27 cellular contexts compared by ENCODE assay signal in the genomic region with DNA sequence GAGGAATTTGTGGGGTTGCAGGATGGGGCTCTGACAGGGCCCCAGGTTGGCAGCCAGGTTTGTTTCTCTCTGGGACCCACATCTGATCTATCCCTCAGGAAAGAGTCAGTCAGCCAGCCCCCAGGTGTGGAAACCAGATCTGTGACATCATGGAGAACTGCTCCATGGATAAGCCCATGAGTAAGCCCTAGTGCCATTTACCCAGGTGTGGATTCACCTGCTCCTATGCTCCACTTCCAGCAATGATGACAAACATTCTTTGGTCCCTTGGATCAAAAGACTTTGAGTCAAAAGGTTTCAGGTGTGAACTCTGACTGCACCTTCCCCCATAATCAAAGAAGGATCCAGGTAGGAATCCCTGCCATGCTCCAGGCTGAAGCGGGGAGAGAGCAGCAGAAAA. TPM values are rescaled to one million over a fixed set of nuclear protein-coding genes. Genes with fewer than 3 reads are reported as not detected.
A peak's percentile ranks its signal among the peaks of the same experiment; 100 is the strongest.
DNase-seq lines count a peak whose midpoint lies in the region; ATAC-seq, FAIRE-seq and TF ChIP-seq lines count a peak whose summit lies in the region.
"Had no signal": no experiment of that assay in that cellular context is flagged by ENCODE, and none has a peak within 500 bp of the region (broad histone marks: within the 10 kb centered on the region; RNA-seq: fewer than 3 reads in every experiment).

No MANE protein-coding gene starts in this region.

- H4K8ac ChIP-seq in mesenchymal stem cell (ENCODE audit: low read length), result no peak overlapping the region

- intact Hi-C loops in Caco-2 (cut with micrococcal nuclease; ENCODE audit: unreplicated experiment) (no loop called here), PC-9 (cut with micrococcal nuclease; ENCODE audit: unreplicated experiment) (loop anchor here (2.0 kb wide), 1 partner anchor 27 kb away; the partner anchor contains the start of gene IGFL4)
- intact Hi-C loops in CD4-positive, alpha-beta memory T cell (cut with micrococcal nuclease), result no loop called here

- H2BK120ac ChIP-seq in mesenchymal stem cell (ENCODE audit: low read depth, low read length), result no peak overlapping the region

- 72% methylated on average over 1 of the region's 1 CpG for WGBS in mesenchymal stem cell

- H3K4me2 ChIP-seq in PC-9, result peak overlapping the region; percentile 73
- no peak overlapping the region for H3K4me2 ChIP-seq in mesenchymal stem cell (ENCODE audit: low read length, poor library complexity, severe bottlenecking)

- peak; percentile 13 for FAIRE-seq in bronchial epithelial cell (lab: Jason Lieb, UNC)
- FAIRE-seq: GM12891 had no signal

- H3K4me3 ChIP-seq in Caco-2 (ENCODE audit: low read depth, low read length) (no peak overlapping the region), PC-9 (no peak overlapping the region), bronchial epithelial cell (ENCODE audit: low read depth, low read length) (no peak overlapping the region), mesenchymal stem cell (ENCODE audit: insufficient read depth in 1 of 2, low read depth in 1 of 2, low read length in 2 of 2) (no peak overlapping the region)
- H3K4me3 ChIP-seq in CD4-positive, alpha-beta memory T cell (ENCODE audit: low read length in 2 of 2), result no peak overlapping the region

- no peaks in the 10 kb centered on the region; the same call in 1 of the 2 replicates for H3K9me3 ChIP-seq in Caco-2
- no peaks in the 10 kb centered on the region for H3K9me3 ChIP-seq in PC-9 (ENCODE audit: insufficient read depth, low read depth)
- H3K9me3 ChIP-seq in mesenchymal stem cell (ENCODE audit: control insufficient read depth, low read length), result no peaks in the 10 kb centered on the region
- no peaks in the 10 kb centered on the region for H3K9me3 ChIP-seq in CD4-positive, alpha-beta memory T cell (ENCODE audit: control insufficient read depth in 1 of 2, low read length in 2 of 2)

- no peak overlapping the region for H3K4ac ChIP-seq in mesenchymal stem cell (ENCODE audit: low read depth in 1 of 2, low read length in 2 of 2)

- H3K23ac ChIP-seq in mesenchymal stem cell (ENCODE audit: low read length in 2 of 2), result no peak overlapping the region

- no peak overlapping the region for H3K14ac ChIP-seq in mesenchymal stem cell (ENCODE audit: low read length in 2 of 2)

- peaks cover 38% of the 10 kb centered on the region for H3K4me1 ChIP-seq in Caco-2
- peaks cover 76% of the 10 kb centered on the region for H3K4me1 ChIP-seq in PC-9 (replicated peaks; ENCODE audit: insufficient read depth)
- H3K4me1 ChIP-seq in mesenchymal stem cell (ENCODE audit: control insufficient read depth, insufficient read depth, low read depth, low read length), result peaks cover 9% of the 10 kb centered on the region
- H3K4me1 ChIP-seq in CD4-positive, alpha-beta memory T cell (ENCODE audit: insufficient read depth, low read length), result no peaks in the 10 kb centered on the region

- peaks cover 61% of the 10 kb centered on the region for H3F3A ChIP-seq in PC-9 (ENCODE audit: insufficient read depth, low read depth)

- H3K4me1 Mint-ChIP-seq in Caco-2 (ENCODE audit: low read depth, unreplicated experiment) (peaks cover 19% of the 10 kb centered on the region), type B pancreatic cell (ENCODE audit: unreplicated experiment) (no peaks in the 10 kb centered on the region)
- H3K4me1 Mint-ChIP-seq in CD4-positive, alpha-beta memory T cell, result no peaks in the 10 kb centered on the region

- POLR2A ChIA-PET in Caco-2 (lab: Charles Lee) (no interaction called here), PC-9 (lab: Charles Lee; ENCODE audit: unreplicated experiment) (no interaction called here)
- POLR2A ChIA-PET in CD4-positive, alpha-beta memory T cell (lab: Charles Lee; ENCODE audit: partially characterized antibody), result no interaction called here

- no peaks in the 10 kb centered on the region for H3K36me3 ChIP-seq in Caco-2 (ENCODE audit: control insufficient read depth, insufficient read depth, low read length)
- no peaks in the 10 kb centered on the region for H3K36me3 ChIP-seq in PC-9 (ENCODE audit: low read depth)
- H3K36me3 ChIP-seq in bronchial epithelial cell (ENCODE audit: control insufficient read depth, insufficient read depth, low read length), result no peaks in the 10 kb centered on the region
- no peaks in the 10 kb centered on the region for H3K36me3 ChIP-seq in mesenchymal stem cell (ENCODE audit: control insufficient read depth in 1 of 2, insufficient read depth in 2 of 2, low read depth in 1 of 2, low read length in 2 of 2)
- no peaks in the 10 kb centered on the region for H3K36me3 ChIP-seq in CD4-positive, alpha-beta memory T cell (ENCODE audit: insufficient read depth, low read length)

- H3K4me3 Mint-ChIP-seq in Caco-2 (ENCODE audit: unreplicated experiment), result no peak overlapping the region
- no peak overlapping the region for H3K4me3 Mint-ChIP-seq in type B pancreatic cell
- no peak overlapping the region for H3K4me3 Mint-ChIP-seq in CD4-positive, alpha-beta memory T cell
- H3K4me3 Mint-ChIP-seq: CD4-positive, alpha-beta T cell had no signal

- peak overlapping the region; percentile 51 for H3K27ac Mint-ChIP-seq in Caco-2 (ENCODE audit: unreplicated experiment)
- no peak overlapping the region for H3K27ac Mint-ChIP-seq in type B pancreatic cell
- H3K27ac Mint-ChIP-seq in CD4-positive, alpha-beta memory T cell, result no peak overlapping the region
- H3K27ac Mint-ChIP-seq: CD4-positive, alpha-beta T cell had no signal

- H2AK5ac ChIP-seq in mesenchymal stem cell (ENCODE audit: low read length, severe bottlenecking), result peak overlapping the region; percentile 81

- H2BK5ac ChIP-seq in mesenchymal stem cell (ENCODE audit: low read depth, low read length, poor library complexity, severe bottlenecking), result no peak overlapping the region

- no TSS peak for BruUV-seq in Caco-2 (replicated peaks; lab: Mats Ljungman, UMichigan)
- no TSS peak for BruUV-seq in PC-9 (replicated peaks; lab: Mats Ljungman, UMichigan)

- no peak for TF ChIP-seq CTCF in Caco-2 (IDR thresholded peaks at IDR 0.05; ENCODE audit: insufficient read depth in 1 of 2, low read depth in 1 of 2, low read length in 1 of 2, severe bottlenecking in 1 of 2, unreplicated experiment in 1 of 2)
- no peak for TF ChIP-seq CTCF in PC-9 (conservative IDR thresholded peaks at IDR 0.05)
- no peak for TF ChIP-seq CTCF in bronchial epithelial cell (IDR thresholded peaks at IDR 0.05; ENCODE audit: insufficient read depth, low read length, severe bottlenecking)
- no peak for TF ChIP-seq CTCF in type B pancreatic cell (conservative IDR thresholded peaks at IDR 0.05)

- H2BK12ac ChIP-seq in mesenchymal stem cell (ENCODE audit: low read length in 2 of 2), result no peak overlapping the region

- no peaks in the 10 kb centered on the region for H3K79me1 ChIP-seq in mesenchymal stem cell (replicated peaks; ENCODE audit: low read length, poor library complexity, severe bottlenecking)

- H3K27ac ChIP-seq in PC-9 (peak overlapping the region; percentile 89), mesenchymal stem cell (ENCODE audit: low read length, poor library complexity, severe bottlenecking) (peak overlapping the region; percentile 40)
- H3K27ac ChIP-seq in CD4-positive, alpha-beta memory T cell (ENCODE audit: low read depth, low read length), result no peak overlapping the region
- H3K27ac ChIP-seq: HL-60 had no signal

- no peak overlapping the region for H3K18ac ChIP-seq in mesenchymal stem cell (ENCODE audit: low read depth in 1 of 2, low read length in 2 of 2)

- no peak overlapping the region for H2BK15ac ChIP-seq in mesenchymal stem cell (ENCODE audit: low read depth, poor library complexity, severe bottlenecking)

- ATAC-seq in HG03045 (IDR thresholded peaks at IDR 0.05; ENCODE audit: unreplicated experiment), result no peak

- H3K27me3 Mint-ChIP-seq in Caco-2 (ENCODE audit: insufficient read depth, unreplicated experiment), result no peaks in the 10 kb centered on the region
- peaks cover 19% of the 10 kb centered on the region for H3K27me3 Mint-ChIP-seq in type B pancreatic cell
- peaks cover 43 to 55% of the 10 kb centered on the region in 2 donors for H3K27me3 Mint-ChIP-seq in CD4-positive, alpha-beta memory T cell

- H3K9ac ChIP-seq in mesenchymal stem cell (ENCODE audit: low read length), result no peak overlapping the region

- no peak overlapping the region for H2AFZ ChIP-seq in PC-9
- no peak overlapping the region for H2AFZ ChIP-seq in mesenchymal stem cell (ENCODE audit: low read depth, low read length)

- peaks cover 10% of the 10 kb centered on the region for H3K9me3 Mint-ChIP-seq in Caco-2 (ENCODE audit: unreplicated experiment)
- no peaks in the 10 kb centered on the region for H3K9me3 Mint-ChIP-seq in type B pancreatic cell
- H3K9me3 Mint-ChIP-seq in CD4-positive, alpha-beta memory T cell, result peaks cover 0 to 7% (median 0%) of the 10 kb centered on the region in 8 donors
- H3K9me3 Mint-ChIP-seq: CD4-positive, alpha-beta T cell; HFFc6 had no signal

- H3K36me3 Mint-ChIP-seq in Caco-2 (ENCODE audit: insufficient read depth, unreplicated experiment) (peaks cover 12% of the 10 kb centered on the region), type B pancreatic cell (peaks cover 7% of the 10 kb centered on the region)
- H3K36me3 Mint-ChIP-seq in CD4-positive, alpha-beta memory T cell, result no peaks in the 10 kb centered on the region

- H4K20me1 ChIP-seq in PC-9 (ENCODE audit: insufficient read depth), result no peaks in the 10 kb centered on the region

- no peak overlapping the region for H4K91ac ChIP-seq in mesenchymal stem cell (ENCODE audit: low read length)

- H3K27me3 ChIP-seq in Caco-2 (replicated peaks; ENCODE audit: control insufficient read depth, insufficient read depth, low read length) (no peaks in the 10 kb centered on the region), PC-9 (ENCODE audit: insufficient read depth, low read depth) (no peaks in the 10 kb centered on the region), bronchial epithelial cell (ENCODE audit: control insufficient read depth, insufficient read depth, low read length) (peaks cover 16% of the 10 kb centered on the region), mesenchymal stem cell (ENCODE audit: control insufficient read depth in 1 of 2, insufficient read depth in 1 of 2, low read length in 2 of 2) (peaks cover 6 to 32% of the 10 kb centered on the region in 2 experiments)
- peaks cover 4% of the 10 kb centered on the region for H3K27me3 ChIP-seq in CD4-positive, alpha-beta memory T cell (ENCODE audit: insufficient read depth, low read length)

- no peaks in the 10 kb centered on the region for H3K9me2 ChIP-seq in PC-9 (ENCODE audit: insufficient read depth)

- DNase-seq in Caco-2 (peak; percentile 28 to 45), PC-9 (peak in 1 of 2 experiments; percentile 87), bronchial epithelial cell (ENCODE audit: low read depth) (no peak), mesenchymal stem cell (no peak), type B pancreatic cell (ENCODE audit: extremely low spot score, unreplicated experiment) (no peak)
- DNase-seq in CD4-positive, alpha-beta memory T cell, result no peak
- DNase-seq: CD4-positive, alpha-beta T cell; DMS153; H7; HFFc6; KG1; NCI-H1105; NCI-H1694; NCI-H2081; NCI-H2171; NCI-H345; NCI-H524 treated with DMSO at 0.1 percent for 48 hours; NCI-H82; OCI-M1; SHP77 treated with DMSO at 0.1 percent for 48 hours had no signal

- CTCF ChIA-PET in Caco-2 (lab: Charles Lee), result interaction anchor here (2.0 to 2.8 kb wide), 2 partner anchors 9 to 39 kb away, joined by 7 to 12 read pairs; no protein-coding TSS in a partner anchor
- CTCF ChIA-PET in PC-9 (lab: Charles Lee), result no interaction called here
- CTCF ChIA-PET in CD4-positive, alpha-beta memory T cell (lab: Charles Lee; ENCODE audit: partially characterized antibody), result no interaction called here

- H3K79me2 ChIP-seq in PC-9 (ENCODE audit: low read depth), result no peaks in the 10 kb centered on the region

RNA-seq across cellular contexts. Expression of gene IGFL4, which starts 26.9 kb away (rescaled TPM):
- total RNA-seq in Caco-2 (2022), result 3.9 and 4.4 TPM in 2 replicates
- not detected in 2 replicates for total RNA-seq in PC-9 (2021)
- total RNA-seq in bronchial epithelial cell, result not detected in 2 replicates
- polyA plus RNA-seq in mesenchymal stem cell (2013, experiment 1 of 2), result not detected
- not detected for polyA plus RNA-seq in mesenchymal stem cell (2013, experiment 2 of 2)
- 1.3 and 3.3 TPM in 2 replicates for total RNA-seq in type B pancreatic cell (ENCODE audit: low replicate concordance)
- total RNA-seq in CD4-positive, alpha-beta memory T cell, result not detected
- not detected for polyA plus RNA-seq in CD4-positive, alpha-beta memory T cell
- total RNA-seq: CD4-positive, alpha-beta T cell; G401; H7; HFFc6; HT1080; RPMI7951 had no signal
- polyA plus RNA-seq: BJ had no signal

RNA-seq across cellular contexts. Expression of gene PGLYRP1, which starts 44.8 kb away (rescaled TPM):
- total RNA-seq in Caco-2 (2022), result not detected in 2 replicates
- total RNA-seq in PC-9 (2021), result not detected in 2 replicates
- not detected in 2 replicates for total RNA-seq in bronchial epithelial cell
- polyA plus RNA-seq in mesenchymal stem cell (2013, experiment 1 of 2), result not detected
- not detected for polyA plus RNA-seq in mesenchymal stem cell (2013, experiment 2 of 2)
- not detected in 2 replicates for total RNA-seq in type B pancreatic cell (ENCODE audit: low replicate concordance)
- total RNA-seq in CD4-positive, alpha-beta memory T cell, result not detected
- not detected for polyA plus RNA-seq in CD4-positive, alpha-beta memory T cell
- total RNA-seq: CD4-positive, alpha-beta T cell; G401; H7; HFFc6; HT1080; RPMI7951 had no signal
- polyA plus RNA-seq: BJ had no signal

RNA-seq across cellular contexts. Expression of gene IGFL3, which starts 56.8 kb away (rescaled TPM):
- 0.53 TPM in 1 of 2 replicates, not detected in the other for total RNA-seq in Caco-2 (2022)
- 0.96 TPM in 1 of 2 replicates, not detected in the other for total RNA-seq in PC-9 (2021)
- not detected in 2 replicates for total RNA-seq in bronchial epithelial cell
- polyA plus RNA-seq in mesenchymal stem cell (2013, experiment 1 of 2), result 0.40 TPM
- 0.26 TPM for polyA plus RNA-seq in mesenchymal stem cell (2013, experiment 2 of 2)
- total RNA-seq in type B pancreatic cell (ENCODE audit: low replicate concordance), result not detected in 2 replicates
- total RNA-seq in CD4-positive, alpha-beta memory T cell, result not detected
- not detected for polyA plus RNA-seq in CD4-positive, alpha-beta memory T cell
- total RNA-seq: CD4-positive, alpha-beta T cell; H7; HFFc6; RPMI7951 had no signal
- polyA plus RNA-seq: BJ had no signal

Comparison
In these comparisons a context has a peak if more than half of its experiments do, and no peak if none do; other contexts are left out.
1. DNase-seq: peak in Caco-2 (2 of 2); none in bronchial epithelial cell (single experiment), mesenchymal stem cell (single experiment), type B pancreatic cell (single experiment) and CD4-positive, alpha-beta memory T cell (0 of 5).